Comparison of ENCODE assay signal across 8 cellular contexts in genomic region chr9:26892251-26893029, GRCh38. TPM values are rescaled to one million over a fixed set of nuclear protein-coding genes. Genes with fewer than 3 reads are reported as not detected.
A peak's percentile ranks its signal among the peaks of the same experiment; 100 is the strongest.
DNase-seq lines count a peak whose midpoint lies in the region; TF ChIP-seq lines count a peak whose summit lies in the region.

CAAP1 (minus strand) TSS chr9:26892802; CDS start chr9:26892715, 87 bp downstream.

- H3K4me3 ChIP-seq in neural cell (ENCODE audit: low read length) = peak within 1 kb of the TSS; percentile 89
- peak within 1 kb of the TSS; percentile 66 to 96 (median 80) for H3K4me3 ChIP-seq in stomach

- intact Hi-C loops in stomach (cut with DNase I; ENCODE audit: low total_unique reads) = no loop called here

- peaks cover 4% of the 10 kb centered on the region for H3F3A ChIP-seq in neural cell (ENCODE audit: insufficient read depth, low read length, poor library complexity, severe bottlenecking)

- H3K4me2 ChIP-seq in neural cell (ENCODE audit: low read length) = peak within 1 kb of the TSS; percentile 84

- H3K9ac ChIP-seq in neural cell (ENCODE audit: low read length) = peak within 1 kb of the TSS; percentile 86

- H3K27ac ChIP-seq in neural cell (ENCODE audit: low read length) = peak within 1 kb of the TSS; percentile 94
- peak within 1 kb of the TSS; percentile 92 to 99 (median 97) for H3K27ac ChIP-seq in stomach

- WGBS in stomach, 5 donors = 0 to 1% (median 0%) methylated on average over 30 to 70 of the region's 70 CpGs

- H3K36me3 ChIP-seq in neural cell (ENCODE audit: insufficient read depth, low read length) (no peaks in the 10 kb centered on the region), stomach (no peaks in the 10 kb centered on the region)

- TF ChIP-seq CTCF in LNCAP (IDR thresholded peaks at IDR 0.05) = peak; percentile 52
- TF ChIP-seq CTCF in neural cell (IDR thresholded peaks at IDR 0.05; ENCODE audit: poor library complexity, severe bottlenecking) = peak; percentile 73
- TF ChIP-seq CTCF in stomach (IDR thresholded peaks at IDR 0.05) = peak in 4 of 7 experiments; percentile 6 to 27 (median 14)

- peak; percentile 63 for TF ChIP-seq RAD21 in neural cell (conservative IDR thresholded peaks at IDR 0.05)

- peaks cover 8 to 45% (median 33%) of the 10 kb centered on the region in 4 donors for H3K4me1 ChIP-seq in stomach

- H3K79me2 ChIP-seq in neural cell (replicated peaks; ENCODE audit: insufficient read depth, low read length) = peaks cover 37% of the 10 kb centered on the region

- H3K9me3 ChIP-seq in neural cell (ENCODE audit: low read length) = no peaks in the 10 kb centered on the region
- peaks cover 0 to 7% (median 0%) of the 10 kb centered on the region in 4 donors for H3K9me3 ChIP-seq in stomach

- TF ChIP-seq EP300 in neural cell (conservative IDR thresholded peaks at IDR 0.05; ENCODE audit: poor library complexity, severe bottlenecking) = peak; percentile 81
- TF ChIP-seq EP300 in stomach (IDR thresholded peaks at IDR 0.05) = no peak

- TF ChIP-seq POLR2A in Raji (IDR thresholded peaks at IDR 0.05; ENCODE audit: insufficient read depth, low read depth, low read length) (peak; percentile 98), stomach (IDR thresholded peaks at IDR 0.05) (peak in 2 of 4 donors; percentile 46 to 77)

- H2AFZ ChIP-seq in neural cell (ENCODE audit: low read depth, low read length) = peak within 1 kb of the TSS; percentile 97

- H3K27me3 ChIP-seq in neural cell (ENCODE audit: insufficient read depth, low read depth, low read length) (no peaks in the 10 kb centered on the region), stomach (no peaks in the 10 kb centered on the region)

- no peaks in the 10 kb centered on the region for H3K9me2 ChIP-seq in neural cell (ENCODE audit: insufficient read depth, low read length)

- no peaks in the 10 kb centered on the region for H4K20me1 ChIP-seq in neural cell (ENCODE audit: insufficient read depth)

- DNase-seq in ELF-1 (ENCODE audit: low read depth, low spot score) (peak; percentile 94), GOT3 (lab: John Stamatoyannopoulos, UW) (peak; percentile 43), fibroblast of the conjunctiva (ENCODE audit: low read depth) (peak; percentile 83), stomach (peak; percentile 94)
- peak; percentile 97 for DNase-seq in activated effector memory CD4-positive, alpha-beta T cell treated with anti-CD3 and anti-CD28 coated beads, Interleukin-2, amount 50 U/mL, for 16 hours

TF ChIP-seq in neural cell, 6 proteins besides CTCF, POLR2A, EP300 and RAD21:
- TF ChIP-seq EZH2 (IDR thresholded peaks at IDR 0.05; ENCODE audit: borderline replicate concordance, insufficient read depth, low read length, poor library complexity, severe bottlenecking) = no peak
- peak; percentile 90 for TF ChIP-seq POLR2AphosphoS5 (IDR thresholded peaks at IDR 0.05)
- peak; percentile 96 for TF ChIP-seq MXI1 (conservative IDR thresholded peaks at IDR 0.05; ENCODE audit: poor library complexity, severe bottlenecking)
- TF ChIP-seq REST (IDR thresholded peaks at IDR 0.05; ENCODE audit: borderline replicate concordance) = peak; percentile 60
- peak; percentile 69 for TF ChIP-seq SMC3 (conservative IDR thresholded peaks at IDR 0.05; ENCODE audit: poor library complexity)
- TF ChIP-seq TAF1 (IDR thresholded peaks at IDR 0.05; ENCODE audit: low read depth) = peak; percentile 35

RNA-seq across cellular contexts. Expression of gene CAAP1, which starts in this region (rescaled TPM):
- polyA plus RNA-seq in neural cell (14.9 and 17.6 TPM in 2 replicates), stomach (10 to 100 TPM in 1 of 3 donors, 1 to 10 TPM in 2; 8.7 to 12.4 (median 9.7) TPM)
- 18.0 and 23.8 TPM in 2 replicates for polyA minus RNA-seq in neural cell
- total RNA-seq in stomach = 10 to 100 TPM; 15.1 to 58.9 (median 39.3) TPM

Comparison
In these comparisons a context has a peak if more than half of its experiments do, and no peak if none do; other contexts are left out.
1. Peak in every context shown above with its lines: DNase-seq, H3K4me3 ChIP-seq and H3K27ac ChIP-seq.
2. DNase-seq: peak in every context shown above with its lines; median percentile 97 in activated effector memory CD4-positive, alpha-beta T cell treated with anti-CD3 and anti-CD28 coated beads, Interleukin-2, amount 50 U/mL, for 16 hours; 94 in ELF-1; 94 in stomach; 83 in fibroblast of the conjunctiva; 43 in GOT3.
3. CTCF ChIP-seq: peak in every context shown above with its lines; median percentile 73 in neural cell; 52 in LNCAP; 14 in stomach.